20 cellular contexts compared by ENCODE assay signal in genomic region chr14:100769035-100769939, GRCh38. TPM values are rescaled to one million over a fixed set of nuclear protein-coding genes. Genes with fewer than 3 reads are reported as not detected.
DNase-seq lines count a peak whose midpoint lies in the region; ATAC-seq and TF ChIP-seq lines count a peak whose summit lies in the region.
"Had no signal": no experiment of that assay in that cellular context is flagged by ENCODE, and none has a peak within 500 bp of the region (broad histone marks: within the 10 kb centered on the region; RNA-seq: fewer than 3 reads in every experiment).

No MANE protein-coding gene starts in this region.

- H3K27me3 ChIP-seq in heart left ventricle (peaks cover 0 to 13% (median 0%) of the 10 kb centered on the region in 9 donors), foreskin keratinocyte (peaks cover 22% of the 10 kb centered on the region)
- H3K27me3 ChIP-seq: BE2C, SJSA1 had no signal

- H3K4me3 Mint-ChIP-seq in activated CD8-positive, alpha-beta T cell treated with anti-CD3 and anti-CD28 coated beads for 36 hours: no peak overlapping the region
- H3K4me3 Mint-ChIP-seq: CD4-positive, alpha-beta T cell had no signal

- peaks cover 0 to 5% (median 0%) of the 10 kb centered on the region in 12 donors for H3K9me3 ChIP-seq in heart left ventricle
- H3K9me3 ChIP-seq: BE2C, SJSA1 had no signal

- CTCF ChIA-PET in activated CD8-positive, alpha-beta T cell treated with anti-CD3 and anti-CD28 coated beads for 36 hours (lab: Charles Lee): no interaction called here
- CTCF ChIA-PET in HEK293T (lab: Yijun Ruan, JAX): interaction anchor here (0.6 kb wide), 1 partner anchor 21 kb away, joined by 3 read pairs; no protein-coding TSS in a partner anchor

- peak in 3 of 5 donors; percentile 14 to 21 (median 14) for DNase-seq in heart left ventricle
- DNase-seq in Right ventricle myocardium inferior (ENCODE audit: missing footprints): no peak
- peak; percentile 22 for DNase-seq in left kidney (ENCODE audit: low read depth, low spot score)
- DNase-seq in posterior vena cava (ENCODE audit: low spot score): peak; percentile 76
- no peak for DNase-seq in activated CD8-positive, alpha-beta T cell treated with anti-CD3 and anti-CD28 coated beads for 36 hours
- no peak for DNase-seq in HEK293T (ENCODE audit: extremely low spot score)
- DNase-seq in foreskin keratinocyte: no peak
- DNase-seq: BE2C, EL, GOT3, NCI-H1417 treated with DMSO at 0.1 percent for 48 hours, NCI-H187 treated with DMSO at 0.1 percent for 48 hours, NCI-H226, NCI-H524, PC-9 had no signal

- ATAC-seq in heart left ventricle (no peak), Right ventricle myocardium inferior (no peak), GM18517 (IDR thresholded peaks at IDR 0.05; ENCODE audit: unreplicated experiment) (no peak), foreskin keratinocyte (no peak)
- no peak for ATAC-seq in activated CD8-positive, alpha-beta T cell treated with anti-CD3 and anti-CD28 coated beads for 36 hours
- ATAC-seq: GM12878 had no signal

- H3K27me3 Mint-ChIP-seq in activated CD8-positive, alpha-beta T cell treated with anti-CD3 and anti-CD28 coated beads for 36 hours: no peaks in the 10 kb centered on the region

- no peak overlapping the region for H3K27ac ChIP-seq in heart left ventricle
- H3K27ac ChIP-seq in foreskin keratinocyte: no peak overlapping the region
- H3K27ac ChIP-seq: PC-9, SJSA1 had no signal

- H3K4me1 Mint-ChIP-seq in activated CD8-positive, alpha-beta T cell treated with anti-CD3 and anti-CD28 coated beads for 36 hours (ENCODE audit: low read depth): no peaks in the 10 kb centered on the region

- H3K4me1 ChIP-seq in heart left ventricle (no peaks in the 10 kb centered on the region), foreskin keratinocyte (no peaks in the 10 kb centered on the region)
- H3K4me1 ChIP-seq: SJSA1 had no signal

- intact Hi-C loops in heart left ventricle (cut with DNase I) (no loop called here), Right ventricle myocardium inferior (cut with DNase I) (no loop called here), posterior vena cava (cut with DNase I) (no loop called here)
- intact Hi-C loops in activated CD8-positive, alpha-beta T cell treated with anti-CD3 and anti-CD28 coated beads for 36 hours (cut with micrococcal nuclease): no loop called here

- TF ChIP-seq POLR2A in heart left ventricle (IDR thresholded peaks at IDR 0.05): no peak

- H3K4me3 ChIP-seq in heart left ventricle: no peak overlapping the region
- H3K4me3 ChIP-seq: GM12878, PC-9, SJSA1 had no signal

- H3K27ac Mint-ChIP-seq in activated CD8-positive, alpha-beta T cell treated with anti-CD3 and anti-CD28 coated beads for 36 hours: no peak overlapping the region
- H3K27ac Mint-ChIP-seq: CD4-positive, alpha-beta T cell had no signal

- POLR2A ChIA-PET in activated CD8-positive, alpha-beta T cell treated with anti-CD3 and anti-CD28 coated beads for 36 hours (lab: Charles Lee): no interaction called here
- POLR2A ChIA-PET in HEK293T (lab: Yijun Ruan, JAX): no interaction called here

- 76 to 85% (median 81%) methylated on average over 31 to 32 of the region's 32 CpGs for WGBS in heart left ventricle, 4 donors

- H3K9me3 Mint-ChIP-seq in activated CD8-positive, alpha-beta T cell treated with anti-CD3 and anti-CD28 coated beads for 36 hours: no peaks in the 10 kb centered on the region
- H3K9me3 Mint-ChIP-seq: CD4-positive, alpha-beta T cell had no signal

- H3K36me3 ChIP-seq in heart left ventricle: no peaks in the 10 kb centered on the region
- H3K36me3 ChIP-seq: BE2C, SJSA1 had no signal

- H3K36me3 Mint-ChIP-seq in activated CD8-positive, alpha-beta T cell treated with anti-CD3 and anti-CD28 coated beads for 36 hours (ENCODE audit: low read depth): no peaks in the 10 kb centered on the region

- TF ChIP-seq CTCF in heart left ventricle (IDR thresholded peaks at IDR 0.05) (no peak), foreskin keratinocyte (conservative IDR thresholded peaks at IDR 0.05) (no peak)
- TF ChIP-seq CTCF in activated CD8-positive, alpha-beta T cell treated with anti-CD3 and anti-CD28 coated beads for 36 hours (IDR thresholded peaks at IDR 0.05): no peak

TF ChIP-seq in HEK293T, 16 proteins besides CTCF, POLR2A, EP300 and RAD21:
- TF ChIP-seq CTBP1 (IDR thresholded peaks at IDR 0.05; ENCODE audit: borderline replicate concordance) (no peak), SUZ12 (IDR thresholded peaks at IDR 0.05) (no peak)

RNA-seq across cellular contexts. Expression of gene DLK1, which starts 42.6 kb away (rescaled TPM):
- total RNA-seq in heart left ventricle (10 to 100 TPM in 5 of 9 donors, 1 to 10 TPM in 4; 1.4 to 52.4 (median 10.2) TPM), Right ventricle myocardium inferior (52.3 TPM), posterior vena cava (not detected), foreskin keratinocyte (not detected in 2 replicates)
- polyA plus RNA-seq in heart left ventricle (1 to 10 TPM; 3.7 to 6.4 TPM), foreskin keratinocyte (not detected in 2 replicates)
- not detected for total RNA-seq in activated CD8-positive, alpha-beta T cell treated with anti-CD3 and anti-CD28 coated beads for 36 hours
- total RNA-seq: CD4-positive, alpha-beta T cell; M059J; PC-9; SJSA1 had no signal
- polyA plus RNA-seq: GM12878 had no signal

RNA-seq across cellular contexts. Expression of gene MEG3, which starts 56.6 kb away (rescaled TPM):
- total RNA-seq in heart left ventricle: 10 to 100 TPM in 4 of 9 donors, 1 to 10 TPM in 5; 3.6 to 37.7 (median 9.9) TPM
- 10 to 100 TPM in 1 of 2 donors, 1 to 10 TPM in 1; 5.6 to 36.7 TPM for polyA plus RNA-seq in heart left ventricle
- 34.8 TPM for total RNA-seq in Right ventricle myocardium inferior
- 10 to 100 TPM; 56.2 to 99.4 TPM for total RNA-seq in posterior vena cava
- not detected for total RNA-seq in activated CD8-positive, alpha-beta T cell treated with anti-CD3 and anti-CD28 coated beads for 36 hours
- total RNA-seq in foreskin keratinocyte: 5.3 and 7.8 TPM in 2 replicates
- polyA plus RNA-seq in foreskin keratinocyte: 7.7 and 10.4 TPM in 2 replicates
- total RNA-seq: CD4-positive, alpha-beta T cell; PC-9 had no signal

Comparison
In these comparisons a context has a peak if more than half of its experiments do, and no peak if none do; other contexts are left out.
1. DNase-seq: peak in heart left ventricle (3 of 5), left kidney (single experiment) and posterior vena cava (single experiment); none in Right ventricle myocardium inferior (single experiment), activated CD8-positive, alpha-beta T cell treated with anti-CD3 and anti-CD28 coated beads for 36 hours (single experiment), HEK293T (single experiment) and foreskin keratinocyte (0 of 2).